In the genomic region with DNA sequence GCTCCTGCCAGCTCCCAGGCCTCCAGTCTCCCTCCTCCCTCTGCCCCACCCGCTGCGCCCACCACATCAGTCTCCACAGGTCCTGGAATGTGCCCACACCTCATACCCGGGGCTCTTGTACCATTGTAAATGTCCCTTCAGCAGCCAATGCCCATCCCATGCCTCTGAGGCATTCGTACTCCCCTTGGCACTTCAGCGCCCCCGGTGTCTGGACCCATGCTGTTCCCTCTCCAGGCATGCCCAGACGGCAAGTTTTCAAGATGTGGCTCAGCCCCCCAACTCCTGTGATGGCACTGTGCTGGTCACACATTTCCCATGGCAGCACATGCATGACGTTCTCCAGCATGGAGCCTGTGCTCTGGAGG, we compare ENCODE assay signal across 9 cellular contexts. TPM values are rescaled to one million over a fixed set of nuclear protein-coding genes. Genes with fewer than 3 reads are reported as not detected.
DNase-seq lines count a peak whose midpoint lies in the region; ATAC-seq and TF ChIP-seq lines count a peak whose summit lies in the region.
"Had no signal": no experiment of that assay in that cellular context is flagged by ENCODE, and none has a peak within 500 bp of the region (broad histone marks: within the 10 kb centered on the region; RNA-seq: fewer than 3 reads in every experiment).

No MANE protein-coding gene starts in this region.

- H3K27me3 ChIP-seq in GM23248 (replicated peaks; ENCODE audit: insufficient read depth) (no peaks in the 10 kb centered on the region), hepatocyte (no peaks in the 10 kb centered on the region), skeletal muscle tissue (ENCODE audit: control insufficient read depth in 3 of 3, insufficient read depth in 3 of 3, low read length in 3 of 3) (no peaks in the 10 kb centered on the region)

- no peak for TF ChIP-seq CTCF in hepatocyte (IDR thresholded peaks at IDR 0.05; ENCODE audit: poor library complexity)

- H3K4me1 ChIP-seq in GM23248 (ENCODE audit: insufficient read depth) (peaks cover 48% of the 10 kb centered on the region), hepatocyte (ENCODE audit: insufficient read depth) (peaks cover 60% of the 10 kb centered on the region), skeletal muscle tissue (ENCODE audit: control insufficient read depth in 3 of 3, insufficient read depth in 3 of 3, low read length in 3 of 3) (peaks cover 81 to 87% (median 84%) of the 10 kb centered on the region in 3 donors)

- H3K4me3 ChIP-seq in GM23248: peak overlapping the region; percentile 25; the same call in 1 of the 2 replicates
- H3K4me3 ChIP-seq in SK-N-MC: peak overlapping the region; percentile 69
- no peak overlapping the region for H3K4me3 ChIP-seq in hepatocyte
- peak overlapping the region in 2 of 3 donors; percentile 24 to 41 for H3K4me3 ChIP-seq in skeletal muscle tissue (ENCODE audit: low read length in 3 of 3)
- H3K4me3 ChIP-seq: K562 had no signal

- DNase-seq in GM23248 (peak; percentile 33), SK-N-MC (ENCODE audit: low read depth, low spot score) (no peak), hepatocyte (ENCODE audit: low spot score) (no peak), iPS-NIHi7 (ENCODE audit: extremely low spot score) (no peak), SHP77 treated with DMSO at 0.1 percent for 48 hours (lab: John Stamatoyannopoulos, UW) (no peak)

- peak overlapping the region; percentile 58 for H2AFZ ChIP-seq in GM23248
- peak overlapping the region; percentile 2 for H2AFZ ChIP-seq in hepatocyte

- H3K4me2 ChIP-seq in GM23248 (ENCODE audit: unreplicated experiment) (peak overlapping the region; percentile 64), hepatocyte (peak overlapping the region; percentile 68)

- in situ Hi-C loops in GM23248 (cut with MboI): no loop called here

- H3K9me2 ChIP-seq in GM23248 (ENCODE audit: insufficient read depth) (no peaks in the 10 kb centered on the region), hepatocyte (replicated peaks; ENCODE audit: insufficient read depth) (no peaks in the 10 kb centered on the region)

- WGBS in GM23248 (ENCODE audit: low coverage in 1 of 2, low lambda C conversion rate in 2 of 2, missing lambda C conversion rate in 2 of 2), 2 experiments: 55 to 57% methylated on average over 6 to 8 of the region's 8 CpGs
- WGBS in hepatocyte (ENCODE audit: low lambda C conversion rate, missing lambda C conversion rate): 75% methylated on average over 8 of the region's 8 CpGs

- H3F3A ChIP-seq in GM23248 (ENCODE audit: insufficient read depth): peaks cover 9% of the 10 kb centered on the region

- peaks cover 82% of the 10 kb centered on the region for H3K79me2 ChIP-seq in GM23248 (ENCODE audit: insufficient read depth)
- peaks cover 7% of the 10 kb centered on the region for H3K79me2 ChIP-seq in hepatocyte

- H3K9ac ChIP-seq in GM23248 (peak overlapping the region; percentile 57), SK-N-MC (ENCODE audit: insufficient read length) (peak overlapping the region; percentile 78), skeletal muscle tissue (ENCODE audit: low read depth in 1 of 3, low read length in 3 of 3) (peak overlapping the region; percentile 21 to 50 (median 34))

- ATAC-seq in HG03108 (IDR thresholded peaks at IDR 0.05; ENCODE audit: unreplicated experiment): no peak
- ATAC-seq in HG03354 (IDR thresholded peaks at IDR 0.05; ENCODE audit: poor library complexity, severe bottlenecking, unreplicated experiment): no peak
- ATAC-seq: K562 had no signal

- H3K36me3 ChIP-seq in GM23248 (ENCODE audit: low read depth) (no peaks in the 10 kb centered on the region), SK-N-MC (ENCODE audit: insufficient read depth, low read length) (no peaks in the 10 kb centered on the region), hepatocyte (replicated peaks; ENCODE audit: insufficient read depth, low read depth) (no peaks in the 10 kb centered on the region), skeletal muscle tissue (ENCODE audit: control insufficient read depth in 3 of 3, insufficient read depth in 3 of 3, low read length in 3 of 3) (peaks cover 0 to 3% (median 0%) of the 10 kb centered on the region in 3 donors)

- H3K9me3 ChIP-seq in GM23248 (ENCODE audit: low read depth) (no peaks in the 10 kb centered on the region), SK-N-MC (ENCODE audit: low read depth, low read length) (no peaks in the 10 kb centered on the region), hepatocyte (ENCODE audit: low read depth) (no peaks in the 10 kb centered on the region), skeletal muscle tissue (ENCODE audit: control insufficient read depth in 3 of 3, low read length in 3 of 3) (no peaks in the 10 kb centered on the region)

- H3K27ac ChIP-seq in GM23248 (peak overlapping the region; percentile 39), SK-N-MC (peak overlapping the region; percentile 97), hepatocyte (peak overlapping the region; percentile 72), skeletal muscle tissue (ENCODE audit: low read depth, low read length) (peak overlapping the region; percentile 95)

- no peaks in the 10 kb centered on the region for H4K20me1 ChIP-seq in GM23248 (ENCODE audit: insufficient read depth)
- no peaks in the 10 kb centered on the region for H4K20me1 ChIP-seq in hepatocyte (ENCODE audit: insufficient read depth, poor library complexity, severe bottlenecking)

RNA-seq across cellular contexts. Expression of a gene that starts 13.3 kb away (rescaled TPM):
- 67.2 and 83.0 TPM in 2 replicates for total RNA-seq in GM23248 (2014; rRNA removed; shearing (Covaris generic))
- polyA plus RNA-seq in GM23248 (2016; fragmentation: Nextera tagmentation; extraction: Ambion mirVana) (35.7 and 37.4 TPM in 2 replicates), hepatocyte (24.9 and 36.3 TPM in 2 replicates)
- total RNA-seq in hepatocyte (22.0 and 45.3 TPM in 2 replicates), skeletal muscle tissue (92.4 TPM)

RNA-seq across cellular contexts. Expression of a gene that starts 50.2 kb away (rescaled TPM):
- total RNA-seq in GM23248 (2014; rRNA removed; shearing (Covaris generic)): not detected in 2 replicates
- polyA plus RNA-seq in GM23248 (2016; fragmentation: Nextera tagmentation; extraction: Ambion mirVana) (not detected in 2 replicates), hepatocyte (not detected in 2 replicates)
- total RNA-seq in hepatocyte (not detected in 2 replicates), skeletal muscle tissue (not detected)
- total RNA-seq: K562 had no signal
- polyA plus RNA-seq: K562 had no signal

Comparison
In these comparisons a context has a peak if more than half of its experiments do, and no peak if none do; other contexts are left out.
1. H3K27ac ChIP-seq: peak in every context shown above with its lines; median percentile 97 in SK-N-MC; 95 in skeletal muscle tissue; 72 in hepatocyte; 39 in GM23248.